28 cellular contexts compared by ENCODE assay signal in the genomic region with DNA sequence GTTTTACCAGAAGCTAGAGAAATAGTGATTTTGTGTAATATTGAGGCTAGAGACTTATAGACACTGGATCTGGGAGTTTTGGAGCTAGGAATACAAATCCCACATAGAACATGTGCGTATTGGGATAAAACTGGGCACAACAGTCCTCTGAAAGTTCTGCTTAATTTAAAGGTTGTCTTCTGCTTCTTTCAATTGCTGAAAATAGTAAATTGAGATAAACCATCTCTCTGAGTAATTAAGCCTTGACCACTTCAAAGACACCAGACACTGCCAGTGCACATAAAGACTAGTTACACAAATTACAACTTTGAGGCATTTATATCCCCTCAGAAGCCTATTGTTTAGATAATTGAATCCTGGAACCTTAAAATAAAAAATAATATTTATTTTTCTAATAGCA.
"Had no signal": no experiment of that assay in that cellular context is flagged by ENCODE, and none has a peak within 500 bp of the region (broad histone marks: within the 10 kb centered on the region; RNA-seq: fewer than 3 reads in every experiment).

No MANE protein-coding gene starts in this region.

- H3K27ac ChIP-seq: neural progenitor cell, ovary, parathyroid adenoma, psoas muscle, right lobe of liver, sigmoid colon, spleen, suprapubic skin, testis, tibial artery, transverse colon, upper lobe of right lung, uterus had no signal

- ATAC-seq: natural killer cell; psoas muscle; right cardiac atrium; right lobe of liver; stimulated activated memory B cell treated with anti-CD40 and anti-IgM and Interleukin-4, amounts not matched to agents 10 μg/mL and 1 μg/mL and 100 μg/mL, for 72 hours; stimulated activated naive CD8-positive, alpha-beta T cell treated with anti-CD3 and anti-CD28 coated beads, Interleukin-15, amount 100 ng/mL, for 72 hours; stimulated activated naive CD8-positive, alpha-beta T cell treated with anti-CD3 and anti-CD28 coated beads, Interleukin-15, Interleukin-2, amounts not matched to agents 100 U/mL and 50 U/mL, for 24 hours; upper lobe of right lung had no signal

- H3K4me2 ChIP-seq: neural progenitor cell had no signal

- H3K36me3 ChIP-seq: neural progenitor cell, ovary, right lobe of liver, sigmoid colon, spleen, suprapubic skin, tibial artery, transverse colon, upper lobe of right lung, uterus had no signal

- H3K79me2 ChIP-seq: parathyroid adenoma had no signal

- H3K4me1 ChIP-seq: neural progenitor cell, parathyroid adenoma, psoas muscle, right lobe of liver, spleen, suprapubic skin, testis, tibial artery, transverse colon, upper lobe of right lung, uterus had no signal

- DNase-seq: natural killer cell; occipital lobe; ovary; posterior cingulate gyrus; psoas muscle; right cardiac atrium; right lobe of liver; sigmoid colon; small intestine; spleen; stimulated activated CD4-positive, alpha-beta T cell treated with anti-CD3 and anti-CD28 coated beads, Interleukin-12 subunit alpha, Interleukin-12 subunit beta, amount 100 ng/mL, for 4 hours; stimulated activated CD4-positive, alpha-beta T cell treated with anti-CD3 and anti-CD28 coated beads, Interleukin-1b, Interleukin-23, amount 100 ng/mL, for 48 hours; stimulated activated CD4-positive, alpha-beta T cell treated with anti-CD3 and anti-CD28 coated beads, Interleukin-4, amount 100 ng/mL, for 1 hour; stimulated activated CD4-positive, alpha-beta T cell treated with anti-CD3 and anti-CD28 coated beads, Interleukin-4, amount 100 ng/mL, for 4 hours; stimulated activated CD8-positive, alpha-beta memory T cell treated with anti-CD3 and anti-CD28 coated beads, Interleukin-4, amount 100 ng/mL, for 48 hours; stimulated activated naive CD4-positive, alpha-beta T cell; stimulated activated naive CD8-positive, alpha-beta T cell treated with anti-CD3 and anti-CD28 coated beads, Interleukin-15, amount 100 ng/mL, for 72 hours; stimulated activated naive CD8-positive, alpha-beta T cell treated with anti-CD3 and anti-CD28 coated beads, Interleukin-15, Interleukin-2, amounts not matched to agents 100 U/mL and 50 U/mL, for 24 hours; substantia nigra; testis; tibial artery; transverse colon; upper lobe of right lung; uterus had no signal

- H2AFZ ChIP-seq: neural progenitor cell, parathyroid adenoma had no signal

- H3K9me3 ChIP-seq: ovary, psoas muscle, right lobe of liver, sigmoid colon, suprapubic skin, testis, tibial artery, transverse colon, upper lobe of right lung, uterus had no signal

- H3K9ac ChIP-seq: neural progenitor cell, parathyroid adenoma had no signal

- H3K4me3 ChIP-seq: neural progenitor cell, ovary, psoas muscle, right lobe of liver, sigmoid colon, spleen, suprapubic skin, testis, tibial artery, transverse colon, upper lobe of right lung, uterus had no signal

- H3K27me3 ChIP-seq: neural progenitor cell, ovary, right lobe of liver, sigmoid colon, spleen, suprapubic skin, testis, tibial artery, transverse colon, upper lobe of right lung, uterus had no signal
